ENCODE assay signal across 8 cellular contexts in the genomic region with DNA sequence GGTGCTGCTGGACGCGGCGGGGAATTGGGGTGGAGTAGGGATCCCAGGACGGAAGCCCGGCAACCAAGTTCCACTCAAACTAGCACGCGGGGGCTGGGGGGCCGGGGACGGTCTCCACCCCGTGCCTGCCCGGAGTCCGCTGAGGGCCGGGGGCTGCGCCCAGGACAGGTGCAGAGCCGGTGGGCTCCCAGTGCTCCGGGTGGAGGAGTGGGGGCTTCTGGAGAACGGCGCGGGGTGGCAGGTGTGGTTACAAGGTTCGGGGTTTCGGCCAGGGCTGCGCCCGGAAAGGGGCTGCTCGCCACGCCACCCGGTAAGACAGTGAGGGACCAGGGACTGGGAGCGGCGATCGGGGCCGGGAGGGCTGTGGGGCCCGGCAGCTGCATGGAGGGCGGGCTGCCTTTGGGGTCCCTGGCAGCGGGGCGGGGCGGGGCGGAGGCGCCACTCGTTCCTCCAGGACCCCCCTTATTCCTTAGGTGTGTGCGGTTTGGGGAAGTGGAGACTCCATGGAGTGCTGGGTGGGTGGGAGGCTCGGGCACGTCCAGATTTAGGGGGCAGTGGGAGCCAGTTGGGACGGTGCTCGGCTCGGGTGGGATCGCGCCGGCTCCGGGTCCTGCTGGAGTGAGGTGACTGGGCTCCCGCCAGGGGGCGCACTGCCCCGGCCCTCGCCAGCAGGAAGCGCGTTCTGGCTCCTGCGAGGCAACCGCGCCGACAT. TPM values are rescaled to one million over a fixed set of nuclear protein-coding genes. Genes with fewer than 3 reads are reported as not detected.
DNase-seq lines count a peak whose midpoint lies in the region; ATAC-seq and TF ChIP-seq lines count a peak whose summit lies in the region.

No MANE protein-coding gene starts in this region.

- H3K4me1 Mint-ChIP-seq in activated naive CD4-positive, alpha-beta T cell treated with anti-CD3 and anti-CD28 coated beads, Interleukin-2, amount 50 U/mL, for 24 hours, result peaks cover 55% of the 10 kb centered on the region

- no peaks in the 10 kb centered on the region for H3K27me3 ChIP-seq in BE2C
- H3K27me3 ChIP-seq in IMR-90 (ENCODE audit: control insufficient read depth, insufficient read depth, low read length), result peaks cover 50% of the 10 kb centered on the region
- no peaks in the 10 kb centered on the region for H3K27me3 ChIP-seq in ovary
- H3K27me3 ChIP-seq in thymus (ENCODE audit: control insufficient read depth, insufficient read depth), result peaks cover 35% of the 10 kb centered on the region

- H3K27ac ChIP-seq in IMR-90 (ENCODE audit: insufficient read depth, low read length), result no peak overlapping the region
- H3K27ac ChIP-seq in ovary, result peak overlapping the region; percentile 43 to 72
- H3K27ac ChIP-seq in thymus (ENCODE audit: low read depth), result no peak overlapping the region

- H2BK20ac ChIP-seq in IMR-90 (ENCODE audit: low read depth, low read length), result no peak overlapping the region

- intact Hi-C loops in IMR-90 (cut with micrococcal nuclease) (loop anchor here (1.0 to 10.0 kb wide), 8 partner anchors 48 to 185 kb away; a partner anchor contains a TSS), Right ventricle myocardium inferior (cut with DNase I) (loop anchor here (1.0 to 5.0 kb wide), 6 partner anchors 39 to 184 kb away; no protein-coding TSS in a partner anchor), ovary (cut with DNase I) (loop anchor here (5.0 to 10.0 kb wide), 7 partner anchors 103 to 185 kb away; no protein-coding TSS in a partner anchor)

- no peak overlapping the region for H4K91ac ChIP-seq in IMR-90 (ENCODE audit: insufficient read depth, low read depth, low read length)

- H3K79me1 ChIP-seq in IMR-90 (ENCODE audit: low read depth in 1 of 2, low read length in 2 of 2), result no peaks in the 10 kb centered on the region

- no peak overlapping the region for H3K4ac ChIP-seq in IMR-90 (ENCODE audit: low read depth, low read length)

- H3K4me3 Mint-ChIP-seq in activated naive CD4-positive, alpha-beta T cell treated with anti-CD3 and anti-CD28 coated beads, Interleukin-2, amount 50 U/mL, for 24 hours, result peak overlapping the region; percentile 84

- H3K9me1 ChIP-seq in IMR-90 (ENCODE audit: insufficient read depth, low read length), result no peaks in the 10 kb centered on the region

- H3K36me3 Mint-ChIP-seq in activated naive CD4-positive, alpha-beta T cell treated with anti-CD3 and anti-CD28 coated beads, Interleukin-2, amount 50 U/mL, for 24 hours, result no peaks in the 10 kb centered on the region

- peaks cover 2% of the 10 kb centered on the region for H3K27me3 Mint-ChIP-seq in activated naive CD4-positive, alpha-beta T cell treated with anti-CD3 and anti-CD28 coated beads, Interleukin-2, amount 50 U/mL, for 24 hours

- peak overlapping the region; percentile 87 for H3K4me2 ChIP-seq in IMR-90 (ENCODE audit: low read depth, low read length)

- H2BK120ac ChIP-seq in IMR-90 (ENCODE audit: low read depth, low read length), result peak overlapping the region; percentile 44; the same call in 1 of the 2 replicates

- DNase-seq in BE2C, result peak; percentile 87
- DNase-seq in GM19238 (ENCODE audit: insufficient read length, low spot score), result peak; percentile 94
- peak; percentile 65 for DNase-seq in IMR-90
- peak; percentile 83 for DNase-seq in SK-N-DZ (ENCODE audit: low spot score)
- DNase-seq in Right ventricle myocardium inferior (ENCODE audit: missing footprints), result peak; percentile 92
- peak; percentile 77 to 91 (median 87) for DNase-seq in ovary

- TF ChIP-seq RAD21 in IMR-90 (IDR thresholded peaks at IDR 0.05; ENCODE audit: low read length), result peak; percentile 87

- H3K18ac ChIP-seq in IMR-90 (ENCODE audit: low read depth, low read length), result no peak overlapping the region; the same call in 1 of the 2 replicates

- H3K14ac ChIP-seq in IMR-90 (replicated peaks; ENCODE audit: low read depth, low read length), result no peak overlapping the region

- peak; percentile 89 for ATAC-seq in IMR-90 (ENCODE audit: low read depth)
- ATAC-seq in Right ventricle myocardium inferior, result peak; percentile 88

- no peak overlapping the region for H4K5ac ChIP-seq in IMR-90 (ENCODE audit: low read depth, low read length)

- peak overlapping the region; percentile 55 for H2AFZ ChIP-seq in IMR-90 (replicated peaks; ENCODE audit: low read length, poor library complexity)

- no peaks in the 10 kb centered on the region for H3K36me3 ChIP-seq in BE2C
- no peaks in the 10 kb centered on the region for H3K36me3 ChIP-seq in IMR-90 (ENCODE audit: control insufficient read depth, insufficient read depth, low read length)
- no peaks in the 10 kb centered on the region for H3K36me3 ChIP-seq in ovary
- H3K36me3 ChIP-seq in thymus (ENCODE audit: control insufficient read depth, insufficient read depth), result no peaks in the 10 kb centered on the region

- no TSS peak for BruUV-seq in IMR-90 (replicated peaks; lab: Mats Ljungman, UMichigan)

- no peak overlapping the region for H2BK15ac ChIP-seq in IMR-90 (ENCODE audit: low read depth, low read length)

- no peak overlapping the region for H4K8ac ChIP-seq in IMR-90 (ENCODE audit: low read depth in 2 of 2, low read length in 2 of 2)

- peak overlapping the region; percentile 90 for H3K27ac Mint-ChIP-seq in activated naive CD4-positive, alpha-beta T cell treated with anti-CD3 and anti-CD28 coated beads, Interleukin-2, amount 50 U/mL, for 24 hours

- in situ Hi-C loops in IMR-90 (cut with MboI; ENCODE audit: low sequenced_read_pairs), result loop anchor here (5.0 kb wide), 2 partner anchors 50 to 165 kb away; no protein-coding TSS in a partner anchor

- TF ChIP-seq EP300 in ovary (IDR thresholded peaks at IDR 0.05), result no peak

- no peak overlapping the region for H2AK5ac ChIP-seq in IMR-90 (ENCODE audit: low read depth, low read length)

- no peaks in the 10 kb centered on the region for H3K9me3 Mint-ChIP-seq in activated naive CD4-positive, alpha-beta T cell treated with anti-CD3 and anti-CD28 coated beads, Interleukin-2, amount 50 U/mL, for 24 hours

- TF ChIP-seq POLR2A in IMR-90 (IDR thresholded peaks at IDR 0.05; ENCODE audit: low read depth, low read length), result no peak
- TF ChIP-seq POLR2A in ovary (IDR thresholded peaks at IDR 0.05), result peak; percentile 17

- peak overlapping the region; percentile 59 for H3K9ac ChIP-seq in IMR-90 (ENCODE audit: low read depth, low read length)

- POLR2A ChIA-PET in IMR-90 (lab: Charles Lee; ENCODE audit: unreplicated experiment), result no interaction called here

- H2BK5ac ChIP-seq in IMR-90 (ENCODE audit: low read depth, low read length, poor library complexity, severe bottlenecking), result no peak overlapping the region

- CTCF ChIA-PET in IMR-90 (lab: Yijun Ruan, JAX), result no interaction called here

- H3K56ac ChIP-seq in IMR-90 (ENCODE audit: extremely low read depth, insufficient read depth, low read length), result no peak overlapping the region

- dilution Hi-C loops in IMR-90 (cut with HindIII; ENCODE audit: low sequenced_read_pairs, unreplicated experiment), result no loop called here

- H3K4me3 ChIP-seq in BE2C (ENCODE audit: low read depth, low read length) (peak overlapping the region; percentile 70), IMR-90 (ENCODE audit: insufficient read depth, low read depth, low read length) (peak overlapping the region; percentile 45), ovary (peak overlapping the region; percentile 55), thymus (ENCODE audit: low read length) (peak overlapping the region; percentile 46)

- TF ChIP-seq CTCF in BE2C (IDR thresholded peaks at IDR 0.05; ENCODE audit: low read depth, low read length) (peak; percentile 61), IMR-90 (conservative IDR thresholded peaks at IDR 0.05; ENCODE audit: low read depth, low read length) (peak; percentile 87), ovary (IDR thresholded peaks at IDR 0.05) (peak; percentile 76 to 94 (median 93))

- peak overlapping the region; percentile 87 for H2AK9ac ChIP-seq in IMR-90 (replicated peaks; ENCODE audit: low read depth, low read length, poor library complexity)

- WGBS in IMR-90 (ENCODE audit: extremely low coverage in 2 of 2, insufficient read length in 1 of 2), 2 experiments, result 1% methylated on average over 15 of the region's 58 CpGs; no CpG with 5 or more reads in 1 of the 2 experiments
- WGBS in ovary, 3 donors, result 1 to 2% (median 1%) methylated on average over 45 to 58 of the region's 58 CpGs
- 1% methylated on average over 58 of the region's 58 CpGs for WGBS in thymus

- H3K9me3 ChIP-seq in BE2C (no peaks in the 10 kb centered on the region), IMR-90 (ENCODE audit: control insufficient read depth, insufficient read depth, low read length) (no peaks in the 10 kb centered on the region), ovary (no peaks in the 10 kb centered on the region), thymus (ENCODE audit: control insufficient read depth) (peaks cover 1% of the 10 kb centered on the region)

- H3K23ac ChIP-seq in IMR-90 (ENCODE audit: low read depth, low read length), result no peak overlapping the region

- peaks cover 13% of the 10 kb centered on the region for H3K4me1 ChIP-seq in BE2C
- H3K4me1 ChIP-seq in IMR-90 (ENCODE audit: control insufficient read depth, insufficient read depth, low read length), result no peaks in the 10 kb centered on the region; the same call in 1 of the 2 replicates
- H3K4me1 ChIP-seq in ovary (ENCODE audit: insufficient read depth), result peaks cover 6% of the 10 kb centered on the region
- H3K4me1 ChIP-seq in thymus (ENCODE audit: control insufficient read depth, insufficient read depth, low read length), result peaks cover 4% of the 10 kb centered on the region

- H4K20me1 ChIP-seq in IMR-90 (ENCODE audit: insufficient read depth, low read length), result no peaks in the 10 kb centered on the region

TF ChIP-seq in IMR-90, 13 proteins besides CTCF, POLR2A, EP300 and RAD21:
- TF ChIP-seq MXI1 (IDR thresholded peaks at IDR 0.05; ENCODE audit: borderline replicate concordance, low read depth, low read length), result no peak
- peak; percentile 95 for TF ChIP-seq SMC3 (IDR thresholded peaks at IDR 0.05; ENCODE audit: low read depth, low read length)
- no peak for TF ChIP-seq FOS (IDR thresholded peaks at IDR 0.05; ENCODE audit: low read depth, low read length)

RNA-seq across cellular contexts. Expression of a gene that starts 0.8 kb away (rescaled TPM):
- polyA plus RNA-seq in BE2C (2012; ENCODE audit: insufficient read depth, insufficient read length, low read depth), result 12.5 TPM
- under 0.01 and 0.36 TPM in 2 replicates for total RNA-seq in IMR-90 (2012; rRNA removed)
- polyA plus RNA-seq in IMR-90 (2012; rRNA removed), result 0.85 and 1.1 TPM in 2 replicates
- 0.77 and 1.4 TPM in 2 replicates for polyA plus RNA-seq in IMR-90 (2012; cell fraction: cytosol; rRNA removed)
- 0.45 and 0.71 TPM in 2 replicates for polyA plus RNA-seq in IMR-90 (2012; cell fraction: nucleus; rRNA removed; ENCODE audit: low replicate concordance)
- 9.8 and 15.7 TPM in 2 replicates for polyA plus RNA-seq in SK-N-DZ (2014; cell fraction: cytosol; rRNA removed)
- 6.9 and 15.7 TPM in 2 replicates for polyA plus RNA-seq in SK-N-DZ (2014; cell fraction: nucleus; rRNA removed)
- 115 TPM for total RNA-seq in Right ventricle myocardium inferior
- total RNA-seq in ovary, result 10 to 100 TPM in 4 of 7 donors, 1 to 10 TPM in 3; 2.1 to 25.1 (median 14.4) TPM
- polyA plus RNA-seq in ovary, result 10 to 100 TPM; 11.6 to 35.3 TPM
- 2.6 TPM for polyA plus RNA-seq in thymus

Comparison
In these comparisons a context has a peak if more than half of its experiments do, and no peak if none do; other contexts are left out.
1. H3K27ac ChIP-seq: peak in ovary (2 of 2); none in IMR-90 (single experiment) and thymus (single experiment).
2. Peak in every context shown above with its lines, with median percentiles within 50 percentile points of each other: DNase-seq, H3K4me3 ChIP-seq and CTCF ChIP-seq.